ENCODE assay signal across 10 cellular contexts in the genomic region with DNA sequence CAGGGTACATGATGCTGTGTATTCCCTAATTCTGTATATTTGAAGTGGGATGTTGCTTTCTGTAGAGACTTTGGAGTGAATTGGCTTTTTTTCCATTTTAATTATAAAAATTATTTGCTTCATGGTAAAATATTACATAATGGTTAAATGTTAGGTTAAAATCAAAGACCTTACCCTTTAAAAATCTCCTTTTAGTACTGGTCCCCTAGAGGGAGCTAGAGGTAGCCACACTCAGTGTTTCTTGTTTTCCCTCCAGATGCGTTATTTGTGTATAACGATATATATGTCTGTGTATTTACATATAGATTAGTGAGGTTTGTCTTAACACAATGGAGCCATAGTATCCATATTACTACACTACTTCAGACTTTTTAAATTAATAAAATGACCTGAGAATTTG.
DNase-seq lines count a peak whose midpoint lies in the region; TF ChIP-seq lines count a peak whose summit lies in the region.
"Had no signal": no experiment of that assay in that cellular context is flagged by ENCODE, and none has a peak within 500 bp of the region (broad histone marks: within the 10 kb centered on the region; RNA-seq: fewer than 3 reads in every experiment).

No MANE protein-coding gene starts in this region.

- no peak overlapping the region for H3K27ac Mint-ChIP-seq in progenitor cell of endocrine pancreas

- H3K4me1 Mint-ChIP-seq in progenitor cell of endocrine pancreas (ENCODE audit: low read depth), result peaks cover 8% of the 10 kb centered on the region

- H3K4me3 ChIP-seq in cardiac fibroblast (replicated peaks in 1 of 2; ENCODE audit: low read depth in 2 of 2, low read length in 2 of 2), result no peak overlapping the region

- no peaks in the 10 kb centered on the region for H3K27me3 Mint-ChIP-seq in progenitor cell of endocrine pancreas

- H3K36me3 Mint-ChIP-seq in progenitor cell of endocrine pancreas (ENCODE audit: insufficient read depth), result no peaks in the 10 kb centered on the region

- H3K9me3 Mint-ChIP-seq in progenitor cell of endocrine pancreas (ENCODE audit: low read depth), result no peaks in the 10 kb centered on the region

- H3K4me3 Mint-ChIP-seq in progenitor cell of endocrine pancreas (ENCODE audit: low read depth), result no peak overlapping the region

- DNase-seq in NCI-H510A treated with DMSO at 0.1 percent for 48 hours (lab: John Stamatoyannopoulos, UW) (peak; percentile 21), NCI-H510A (lab: John Stamatoyannopoulos, UW) (no peak), NAMALWA (ENCODE audit: low spot score) (peak; percentile 30), cardiac fibroblast (ENCODE audit: low read depth in 2 of 2) (peak in 1 of 2 donors; percentile 24), progenitor cell of endocrine pancreas (ENCODE audit: low spot score, unreplicated experiment) (no peak), GF-D8 (lab: John Stamatoyannopoulos, UW) (no peak), NCI-H345 treated with DMSO at 0.1 percent for 48 hours (lab: John Stamatoyannopoulos, UW; ENCODE audit: unreplicated experiment) (no peak), NCI-H2196 (lab: John Stamatoyannopoulos, UW; ENCODE audit: unreplicated experiment) (no peak)
- DNase-seq: activated T-cell treated with anti-CD3 and anti-CD28 coated beads, Interleukin-2, amount 50 U/mL, for 48 hours; midbrain had no signal

- TF ChIP-seq CTCF in cardiac fibroblast (IDR thresholded peaks at IDR 0.05; ENCODE audit: low read depth, low read length) (peak; percentile 27), progenitor cell of endocrine pancreas (IDR thresholded peaks at IDR 0.05; ENCODE audit: unreplicated experiment) (peak; percentile 45)

Comparison
In these comparisons a context has a peak if more than half of its experiments do, and no peak if none do; other contexts are left out.
1. DNase-seq: peak in NCI-H510A treated with DMSO at 0.1 percent for 48 hours (single experiment) and NAMALWA (single experiment); none in NCI-H510A (single experiment), progenitor cell of endocrine pancreas (single experiment), GF-D8 (single experiment), NCI-H345 treated with DMSO at 0.1 percent for 48 hours (single experiment) and NCI-H2196 (single experiment).